Comparison of ENCODE assay signal across 28 cellular contexts in genomic region chr4:81854406-81854805, GRCh38.
"Had no signal": no experiment of that assay in that cellular context is flagged by ENCODE, and none has a peak within 500 bp of the region (broad histone marks: within the 10 kb centered on the region; RNA-seq: fewer than 3 reads in every experiment).

No MANE protein-coding gene starts in this region.

- FAIRE-seq: endometrium, endothelial cell of umbilical vein, frontal cortex had no signal

- H3K27ac ChIP-seq: colonic mucosa, coronary artery, dorsolateral prefrontal cortex, epithelial cell of prostate, esophagus muscularis mucosa, esophagus squamous epithelium, foreskin keratinocyte, gastrocnemius medialis, gastroesophageal sphincter, heart left ventricle, heart right ventricle, hepatocyte had no signal

- H3K27me3 ChIP-seq: colonic mucosa, esophagus muscularis mucosa, foreskin keratinocyte, gastrocnemius medialis, gastroesophageal sphincter, heart left ventricle, heart right ventricle, hepatocyte had no signal

- H3K36me3 ChIP-seq: colonic mucosa, esophagus muscularis mucosa, esophagus squamous epithelium, gastrocnemius medialis, gastroesophageal sphincter, heart left ventricle, heart right ventricle had no signal

- H3K4me1 ChIP-seq: colonic mucosa, esophagus muscularis mucosa, esophagus squamous epithelium, foreskin keratinocyte, gastrocnemius medialis, gastroesophageal sphincter, heart left ventricle, heart right ventricle had no signal

- H2AFZ ChIP-seq: hepatocyte had no signal

- H3K79me2 ChIP-seq: hepatocyte had no signal

- H3K4me3 ChIP-seq: colonic mucosa, coronary artery, dorsolateral prefrontal cortex, esophagus muscularis mucosa, esophagus squamous epithelium, gastrocnemius medialis, gastroesophageal sphincter, heart left ventricle, heart right ventricle, hepatocyte had no signal

- H3K4me2 ChIP-seq: hepatocyte had no signal

- H3K9me3 ChIP-seq: colonic mucosa, esophagus muscularis mucosa, gastrocnemius medialis had no signal

- DNase-seq: colonic mucosa; cortex of kidney; dermis blood vessel endothelial cell; dorsolateral prefrontal cortex; effector CD4-positive, alpha-beta T cell; effector CD8-positive, alpha-beta T cell; effector memory CD4-positive, alpha-beta T cell; effector memory CD8-positive, alpha-beta T cell; endodermal cell; erythroblast; esophagus squamous epithelium; foreskin fibroblast; foreskin keratinocyte; foreskin melanocyte; gastrocnemius medialis; glutamatergic neuron; head of caudate nucleus; heart left ventricle; heart right ventricle had no signal

- ATAC-seq: effector memory CD8-positive, alpha-beta T cell; esophagus mucosa; foreskin keratinocyte; gastrocnemius medialis; gastroesophageal sphincter; heart left ventricle; heart right ventricle had no signal
